11 cellular contexts compared by ENCODE assay signal in genomic region chr6:159093608-159094443, GRCh38. TPM values are rescaled to one million over a fixed set of nuclear protein-coding genes. Genes with fewer than 3 reads are reported as not detected.
A peak's percentile ranks its signal among the peaks of the same experiment; 100 is the strongest.
DNase-seq lines count a peak whose midpoint lies in the region; ATAC-seq lines count a peak whose summit lies in the region.
"Had no signal": no experiment of that assay in that cellular context is flagged by ENCODE, and none has a peak within 500 bp of the region (broad histone marks: within the 10 kb centered on the region; RNA-seq: fewer than 3 reads in every experiment).

No MANE protein-coding gene starts in this region.

- no peak for ATAC-seq in central memory CD8-positive, alpha-beta T cell (replicated peaks; ENCODE audit: extremely low read depth, poor library complexity, severe bottlenecking)
- no peak for ATAC-seq in stimulated activated naive B cell treated with anti-CD40 and anti-IgM and Interleukin-4, amounts not matched to agents 10 μg/mL and 1 μg/mL and 100 μg/mL, for 72 hours (replicated peaks)
- ATAC-seq in left ventricle myocardium superior, result no peak

- H3K36me3 ChIP-seq in SJCRH30, result no peaks in the 10 kb centered on the region
- H3K36me3 ChIP-seq: lower lobe of right lung had no signal

- peaks cover 40% of the 10 kb centered on the region for H3K4me1 ChIP-seq in SJCRH30

- peak overlapping the region; percentile 97 for H3K27ac ChIP-seq in SJCRH30
- H3K27ac ChIP-seq: lower lobe of right lung, VCaP had no signal

- no peaks in the 10 kb centered on the region for H3K9me3 Mint-ChIP-seq in activated naive CD4-positive, alpha-beta T cell treated with anti-CD3 and anti-CD28 coated beads, Interleukin-2, amount 50 U/mL, for 24 hours
- H3K9me3 Mint-ChIP-seq in central memory CD8-positive, alpha-beta T cell, result no peaks in the 10 kb centered on the region
- H3K9me3 Mint-ChIP-seq in stimulated activated naive B cell treated with anti-CD40 and anti-IgM and Interleukin-4, amounts not matched to agents 10 μg/mL and 1 μg/mL and 100 μg/mL, for 72 hours, result no peaks in the 10 kb centered on the region

- H3K4me1 Mint-ChIP-seq in activated naive CD4-positive, alpha-beta T cell treated with anti-CD3 and anti-CD28 coated beads, Interleukin-2, amount 50 U/mL, for 24 hours, result peaks cover 80% of the 10 kb centered on the region
- H3K4me1 Mint-ChIP-seq in central memory CD8-positive, alpha-beta T cell, result peaks cover 28% of the 10 kb centered on the region
- H3K4me1 Mint-ChIP-seq in stimulated activated naive B cell treated with anti-CD40 and anti-IgM and Interleukin-4, amounts not matched to agents 10 μg/mL and 1 μg/mL and 100 μg/mL, for 72 hours, result peaks cover 54 to 75% of the 10 kb centered on the region in 2 donors

- intact Hi-C loops in left ventricle myocardium superior (cut with micrococcal nuclease), result no loop called here

- H3K9me3 ChIP-seq in SJCRH30 (replicated peaks), result no peaks in the 10 kb centered on the region
- H3K9me3 ChIP-seq: lower lobe of right lung had no signal

- H3K4me3 Mint-ChIP-seq in activated naive CD4-positive, alpha-beta T cell treated with anti-CD3 and anti-CD28 coated beads, Interleukin-2, amount 50 U/mL, for 24 hours, result peak overlapping the region; percentile 84
- H3K4me3 Mint-ChIP-seq in central memory CD8-positive, alpha-beta T cell, result peak overlapping the region; percentile 51
- H3K4me3 Mint-ChIP-seq in stimulated activated naive B cell treated with anti-CD40 and anti-IgM and Interleukin-4, amounts not matched to agents 10 μg/mL and 1 μg/mL and 100 μg/mL, for 72 hours, result peak overlapping the region; percentile 73 to 81

- no peak for DNase-seq in activated naive CD4-positive, alpha-beta T cell treated with anti-CD3 and anti-CD28 coated beads, Interleukin-2, amount 50 U/mL, for 16 hours
- DNase-seq in SJCRH30, result no peak
- no peak for DNase-seq in central memory CD8-positive, alpha-beta T cell (ENCODE audit: low spot score in 2 of 2)
- no peak for DNase-seq in stimulated activated naive B cell treated with anti-CD40 and anti-IgM and Interleukin-4, amounts not matched to agents 10 μg/mL and 1 μg/mL and 100 μg/mL, for 72 hours
- no peak for DNase-seq in SIG-M5 (lab: John Stamatoyannopoulos, UW)
- no peak for DNase-seq in left ventricle myocardium superior
- no peak for DNase-seq in middle frontal gyrus (ENCODE audit: extremely low spot score, low spot score)
- DNase-seq: lower lobe of right lung, NCI-H526 treated with DMSO at 0.1 percent for 48 hours had no signal

- no peaks in the 10 kb centered on the region for H3K27me3 Mint-ChIP-seq in activated naive CD4-positive, alpha-beta T cell treated with anti-CD3 and anti-CD28 coated beads, Interleukin-2, amount 50 U/mL, for 24 hours
- H3K27me3 Mint-ChIP-seq in central memory CD8-positive, alpha-beta T cell, result no peaks in the 10 kb centered on the region
- no peaks in the 10 kb centered on the region for H3K27me3 Mint-ChIP-seq in stimulated activated naive B cell treated with anti-CD40 and anti-IgM and Interleukin-4, amounts not matched to agents 10 μg/mL and 1 μg/mL and 100 μg/mL, for 72 hours

- H3K27me3 ChIP-seq in SJCRH30, result no peaks in the 10 kb centered on the region

- peak overlapping the region; percentile 92 for H3K27ac Mint-ChIP-seq in activated naive CD4-positive, alpha-beta T cell treated with anti-CD3 and anti-CD28 coated beads, Interleukin-2, amount 50 U/mL, for 24 hours
- peak overlapping the region; percentile 39 for H3K27ac Mint-ChIP-seq in central memory CD8-positive, alpha-beta T cell (ENCODE audit: low read depth)
- peak overlapping the region; percentile 98 for H3K27ac Mint-ChIP-seq in stimulated activated naive B cell treated with anti-CD40 and anti-IgM and Interleukin-4, amounts not matched to agents 10 μg/mL and 1 μg/mL and 100 μg/mL, for 72 hours

- no peak overlapping the region; the same call in 1 of the 2 replicates for H3K4me3 ChIP-seq in SJCRH30
- H3K4me3 ChIP-seq: lower lobe of right lung had no signal

- no peaks in the 10 kb centered on the region for H3K36me3 Mint-ChIP-seq in activated naive CD4-positive, alpha-beta T cell treated with anti-CD3 and anti-CD28 coated beads, Interleukin-2, amount 50 U/mL, for 24 hours
- H3K36me3 Mint-ChIP-seq in central memory CD8-positive, alpha-beta T cell (ENCODE audit: insufficient read depth), result peaks cover 4% of the 10 kb centered on the region
- peaks cover 0 to 4% of the 10 kb centered on the region in 2 donors for H3K36me3 Mint-ChIP-seq in stimulated activated naive B cell treated with anti-CD40 and anti-IgM and Interleukin-4, amounts not matched to agents 10 μg/mL and 1 μg/mL and 100 μg/mL, for 72 hours

RNA-seq across cellular contexts. Expression of gene TAGAP, which starts 49.0 kb away (rescaled TPM):
- 4.7 and 5.2 TPM in 2 replicates for total RNA-seq in SJCRH30 (2014; rRNA removed; shearing (Covaris generic))
- total RNA-seq in left ventricle myocardium superior, result 2.1 TPM

Comparison
In these comparisons a context has a peak if more than half of its experiments do, and no peak if none do; other contexts are left out.
1. H3K27ac Mint-ChIP-seq: peak in every context shown above with its lines; median percentile 98 in stimulated activated naive B cell treated with anti-CD40 and anti-IgM and Interleukin-4, amounts not matched to agents 10 μg/mL and 1 μg/mL and 100 μg/mL, for 72 hours; 92 in activated naive CD4-positive, alpha-beta T cell treated with anti-CD3 and anti-CD28 coated beads, Interleukin-2, amount 50 U/mL, for 24 hours; 39 in central memory CD8-positive, alpha-beta T cell.